Comparison of ENCODE assay signal across 8 cellular contexts in the genomic region with DNA sequence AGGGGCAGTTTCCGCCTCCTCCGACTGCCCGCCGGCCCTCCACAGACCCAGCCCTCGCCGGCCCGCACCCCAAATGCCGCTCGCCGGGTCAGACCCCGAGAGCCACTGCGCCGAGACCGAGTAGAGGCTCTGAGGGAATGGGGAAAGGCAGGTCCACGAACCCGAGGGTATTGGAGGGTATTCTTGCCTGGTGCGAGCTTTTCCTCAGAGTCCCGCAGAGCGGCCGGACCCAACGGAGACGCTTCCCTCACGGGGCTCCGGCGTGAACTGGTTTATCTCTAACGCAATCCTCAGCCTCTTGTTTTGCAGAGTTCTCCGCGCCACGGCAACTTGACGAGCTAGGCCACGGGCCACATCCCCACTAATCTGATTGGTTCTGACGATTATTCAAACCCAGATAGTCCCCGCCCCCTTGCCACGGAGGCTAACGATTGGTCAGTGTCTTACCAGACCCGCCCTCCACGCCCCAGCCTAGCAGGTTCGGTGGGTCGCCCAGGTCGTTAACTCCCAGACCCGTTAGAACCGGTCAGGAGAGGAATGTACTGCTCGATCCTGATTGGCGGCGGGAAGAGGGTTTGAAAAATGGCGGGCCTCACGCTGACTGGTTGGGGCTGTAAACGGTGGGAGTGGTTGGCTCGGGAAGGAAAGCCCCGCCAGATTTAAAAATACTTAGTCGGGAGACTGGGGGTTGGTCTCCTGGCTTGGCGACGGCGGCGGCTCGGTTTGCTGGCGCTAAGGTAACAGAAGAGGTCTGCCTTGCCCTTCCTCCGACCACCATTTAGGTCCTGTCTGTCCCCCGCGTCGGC. TPM values are rescaled to one million over a fixed set of nuclear protein-coding genes. Genes with fewer than 3 reads are reported as not detected.
DNase-seq lines count a peak whose midpoint lies in the region; ATAC-seq and TF ChIP-seq lines count a peak whose summit lies in the region.

A gene (minus strand): TSS at position 274 of the 806 bp plus-strand sequence. CDS start 709 bp downstream, outside the sequence.

- intact Hi-C loops in head of caudate nucleus (cut with DNase I), result loop anchor here (2.0 kb wide), 1 partner anchor 37 kb away; a partner anchor contains a TSS

- no peaks in the 10 kb centered on the region for H3K9me3 ChIP-seq in thymus (ENCODE audit: control insufficient read depth)

- H3K9me3 Mint-ChIP-seq in osteocyte (ENCODE audit: unreplicated experiment), result no peaks in the 10 kb centered on the region

- peaks cover 6% of the 10 kb centered on the region for H3K4me1 ChIP-seq in thymus (ENCODE audit: control insufficient read depth, insufficient read depth, low read length)

- peaks cover 16% of the 10 kb centered on the region for H3K36me3 Mint-ChIP-seq in osteocyte (ENCODE audit: unreplicated experiment)

- no peaks in the 10 kb centered on the region for H3K27me3 Mint-ChIP-seq in osteocyte (ENCODE audit: unreplicated experiment)

- ATAC-seq in HG02759 (IDR thresholded peaks at IDR 0.05; ENCODE audit: unreplicated experiment), result peak; percentile 90

- H3K27ac ChIP-seq in thymus (ENCODE audit: low read depth), result peak within 1 kb of the TSS; percentile 100

- DNase-seq in GM12864 (ENCODE audit: low read depth) (peak; percentile 100), NCI-H1417 (lab: John Stamatoyannopoulos, UW) (peak; percentile 97 to 100 (median 99)), SW 1271 (lab: John Stamatoyannopoulos, UW) (peak; percentile 88 to 95), head of caudate nucleus (peak; percentile 98 to 100 (median 100)), osteocyte (ENCODE audit: extremely low spot score, unreplicated experiment) (peak; percentile 100)
- DNase-seq in activated naive CD8-positive, alpha-beta T cell treated with anti-CD3 and anti-CD28 coated beads, Interleukin-2, amount 50 U/mL, for 16 hours (ENCODE audit: low read depth, low spot score), result peak; percentile 98

- WGBS in thymus, result under 1% methylated on average over 61 of the region's 61 CpGs

- H3K4me3 Mint-ChIP-seq in osteocyte (ENCODE audit: unreplicated experiment), result peak within 1 kb of the TSS; percentile 92

- no peaks in the 10 kb centered on the region for H3K36me3 ChIP-seq in thymus (ENCODE audit: control insufficient read depth, insufficient read depth)

- H3K4me3 ChIP-seq in GM12864 (ENCODE audit: low read depth, low read length) (peak within 1 kb of the TSS; percentile 100), thymus (ENCODE audit: low read length) (peak within 1 kb of the TSS; percentile 98)

- H3K27me3 ChIP-seq in thymus (ENCODE audit: control insufficient read depth, insufficient read depth), result no peaks in the 10 kb centered on the region

- H3K27ac Mint-ChIP-seq in osteocyte (ENCODE audit: unreplicated experiment), result peak within 1 kb of the TSS; percentile 100

- peaks cover 45% of the 10 kb centered on the region for H3K4me1 Mint-ChIP-seq in osteocyte (ENCODE audit: unreplicated experiment)

- TF ChIP-seq CTCF in GM12864 (IDR thresholded peaks at IDR 0.05; ENCODE audit: low read depth, low read length, missing control alignments) (no peak), osteocyte (IDR thresholded peaks at IDR 0.05) (no peak)

RNA-seq across cellular contexts. Expression of the gene that starts here (rescaled TPM):
- 51.7 and 56.3 TPM in 2 replicates for total RNA-seq in osteocyte
- 475 TPM for polyA plus RNA-seq in thymus

Comparison
In these comparisons a context has a peak if more than half of its experiments do, and no peak if none do; other contexts are left out.
1. Peak in every context shown above with its lines: DNase-seq, ATAC-seq, H3K4me3 ChIP-seq and H3K27ac ChIP-seq.